Comparison of ENCODE assay signal across 9 cellular contexts in the genomic region with DNA sequence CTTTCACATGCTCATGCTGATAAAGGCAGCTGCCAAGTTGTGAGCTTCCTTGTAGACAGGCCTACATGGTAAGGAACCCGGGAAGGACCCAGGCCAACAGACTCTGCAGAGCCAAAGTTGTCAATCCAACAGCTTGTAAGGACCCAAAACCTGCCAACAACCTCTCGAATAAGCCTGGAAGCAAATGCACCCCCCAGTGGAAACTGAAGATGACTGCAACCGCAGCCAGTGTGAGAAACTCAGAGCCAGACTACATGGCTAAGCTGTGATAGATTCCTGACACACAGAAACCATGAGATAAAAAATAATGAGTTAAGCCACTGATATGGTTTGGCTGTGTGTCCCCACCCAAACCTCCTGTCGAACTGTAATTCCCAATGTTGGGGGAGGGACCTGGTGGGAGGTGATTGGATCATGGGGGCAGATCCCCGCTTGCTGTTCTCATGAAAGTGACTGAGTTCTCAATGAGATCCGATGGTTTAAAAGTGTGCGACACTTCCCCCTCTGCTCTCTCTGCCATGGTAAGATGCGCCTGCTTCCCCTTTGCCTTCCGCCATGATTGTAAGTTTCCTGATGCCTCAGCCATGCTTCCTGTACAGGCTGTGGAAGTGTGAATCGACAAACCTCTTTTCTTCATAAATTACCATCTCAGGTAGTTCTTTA. TPM values are rescaled to one million over a fixed set of nuclear protein-coding genes. Genes with fewer than 3 reads are reported as not detected.
A peak's percentile ranks its signal among the peaks of the same experiment; 100 is the strongest.
DNase-seq lines count a peak whose midpoint lies in the region; ATAC-seq and TF ChIP-seq lines count a peak whose summit lies in the region.
"Had no signal": no experiment of that assay in that cellular context is flagged by ENCODE, and none has a peak within 500 bp of the region (broad histone marks: within the 10 kb centered on the region; RNA-seq: fewer than 3 reads in every experiment).

No MANE protein-coding gene starts in this region.

- no peaks in the 10 kb centered on the region for H3K9me3 ChIP-seq in right atrium auricular region

- no peaks in the 10 kb centered on the region for H3K9me3 Mint-ChIP-seq in activated CD8-positive, alpha-beta memory T cell treated with anti-CD3 and anti-CD28 coated beads, Interleukin-2, amount 10 ng/mL, durations not matched to agents 7 days and 5 days (ENCODE audit: low read depth)

- ATAC-seq in activated CD8-positive, alpha-beta memory T cell treated with anti-CD3 and anti-CD28 coated beads, Interleukin-2, amount 10 ng/mL, durations not matched to agents 7 days and 5 days: peak; percentile 27

- TF ChIP-seq CTCF in choroid plexus epithelial cell (conservative IDR thresholded peaks at IDR 0.05; ENCODE audit: low read depth, low read length): peak; percentile 83
- peak in 1 of 2 donors; percentile 53 for TF ChIP-seq CTCF in right atrium auricular region (IDR thresholded peaks at IDR 0.05)

- no peak overlapping the region for H3K4me3 Mint-ChIP-seq in activated CD8-positive, alpha-beta memory T cell treated with anti-CD3 and anti-CD28 coated beads, Interleukin-2, amount 10 ng/mL, durations not matched to agents 7 days and 5 days

- H3K27ac Mint-ChIP-seq in activated CD8-positive, alpha-beta memory T cell treated with anti-CD3 and anti-CD28 coated beads, Interleukin-2, amount 10 ng/mL, durations not matched to agents 7 days and 5 days: no peak overlapping the region

- H3K4me3 ChIP-seq in choroid plexus epithelial cell (ENCODE audit: low read depth, low read length) (no peak overlapping the region), skeletal muscle cell (ENCODE audit: low read depth, low read length) (no peak overlapping the region), right atrium auricular region (no peak overlapping the region)

- no peak for DNase-seq in activated CD8-positive, alpha-beta memory T cell treated with anti-CD3 and anti-CD28 coated beads, Interleukin-2, amount 10 ng/mL, durations not matched to agents 7 days and 5 days
- DNase-seq in activated CD8-positive, alpha-beta memory T cell treated with anti-CD3 and anti-CD28 coated beads for 24 hours: no peak
- DNase-seq in NCI-H446 treated with DMSO at 0.1 percent for 48 hours (lab: John Stamatoyannopoulos, UW): peak; percentile 8
- peak; percentile 86 for DNase-seq in choroid plexus epithelial cell (ENCODE audit: low read depth)
- peak; percentile 13 for DNase-seq in skeletal muscle cell (ENCODE audit: low read depth)
- no peak for DNase-seq in NCI-H2029 treated with DMSO at 0.1 percent for 48 hours (lab: John Stamatoyannopoulos, UW)
- no peak for DNase-seq in T1000 (lab: John Stamatoyannopoulos, UW)
- no peak for DNase-seq in right atrium auricular region (ENCODE audit: low spot score)

- H3K27me3 ChIP-seq in right atrium auricular region: no peaks in the 10 kb centered on the region

- no peaks in the 10 kb centered on the region for H3K36me3 ChIP-seq in right atrium auricular region

- H3K27me3 Mint-ChIP-seq in activated CD8-positive, alpha-beta memory T cell treated with anti-CD3 and anti-CD28 coated beads, Interleukin-2, amount 10 ng/mL, durations not matched to agents 7 days and 5 days: peaks cover 29% of the 10 kb centered on the region

- H3K4me1 Mint-ChIP-seq in activated CD8-positive, alpha-beta memory T cell treated with anti-CD3 and anti-CD28 coated beads, Interleukin-2, amount 10 ng/mL, durations not matched to agents 7 days and 5 days: peaks cover 12% of the 10 kb centered on the region

- H3K36me3 Mint-ChIP-seq in activated CD8-positive, alpha-beta memory T cell treated with anti-CD3 and anti-CD28 coated beads, Interleukin-2, amount 10 ng/mL, durations not matched to agents 7 days and 5 days: no peaks in the 10 kb centered on the region

- CTCF ChIA-PET in activated CD8-positive, alpha-beta memory T cell treated with anti-CD3 and anti-CD28 coated beads, Interleukin-2, amount 10 ng/mL, durations not matched to agents 7 days and 5 days (lab: Charles Lee): interaction anchor here (0.6 to 1.7 kb wide), 3 partner anchors 21 to 205 kb away, joined by 3 to 6 read pairs (median 3); a partner anchor contains a TSS

- H3K27ac ChIP-seq in right atrium auricular region: no peak overlapping the region

- no peaks in the 10 kb centered on the region for H3K4me1 ChIP-seq in right atrium auricular region

RNA-seq across cellular contexts. Expression of a gene that starts 18.8 kb away (rescaled TPM):
- not detected for total RNA-seq in activated CD8-positive, alpha-beta memory T cell treated with anti-CD3 and anti-CD28 coated beads, Interleukin-2, amount 10 ng/mL, durations not matched to agents 7 days and 5 days
- not detected for total RNA-seq in right atrium auricular region
- total RNA-seq: dermis microvascular lymphatic vessel endothelial cell had no signal

RNA-seq across cellular contexts. Expression of a gene that starts 20.8 kb away (rescaled TPM):
- under 1 TPM; 0.45 to 0.96 TPM for total RNA-seq in activated CD8-positive, alpha-beta memory T cell treated with anti-CD3 and anti-CD28 coated beads, Interleukin-2, amount 10 ng/mL, durations not matched to agents 7 days and 5 days
- total RNA-seq in right atrium auricular region: under 1 TPM in 1 of 2 donors, not detected in 1; 0.39 TPM

RNA-seq across cellular contexts. Expression of a gene that starts 23.2 kb away (rescaled TPM):
- not detected for total RNA-seq in activated CD8-positive, alpha-beta memory T cell treated with anti-CD3 and anti-CD28 coated beads, Interleukin-2, amount 10 ng/mL, durations not matched to agents 7 days and 5 days
- not detected for total RNA-seq in right atrium auricular region
- total RNA-seq: dermis microvascular lymphatic vessel endothelial cell had no signal

RNA-seq across cellular contexts. Expression of a gene that starts 39.5 kb away (rescaled TPM):
- not detected for total RNA-seq in activated CD8-positive, alpha-beta memory T cell treated with anti-CD3 and anti-CD28 coated beads, Interleukin-2, amount 10 ng/mL, durations not matched to agents 7 days and 5 days
- total RNA-seq in right atrium auricular region: not detected
- total RNA-seq: dermis microvascular lymphatic vessel endothelial cell had no signal

RNA-seq across cellular contexts. Expression of a gene that starts 47.6 kb away (rescaled TPM):
- total RNA-seq in activated CD8-positive, alpha-beta memory T cell treated with anti-CD3 and anti-CD28 coated beads, Interleukin-2, amount 10 ng/mL, durations not matched to agents 7 days and 5 days: not detected
- not detected for total RNA-seq in right atrium auricular region
- total RNA-seq: dermis microvascular lymphatic vessel endothelial cell had no signal

Comparison
In these comparisons a context has a peak if more than half of its experiments do, and no peak if none do; other contexts are left out.
1. DNase-seq: peak in NCI-H446 treated with DMSO at 0.1 percent for 48 hours (single experiment), choroid plexus epithelial cell (single experiment) and skeletal muscle cell (single experiment); none in activated CD8-positive, alpha-beta memory T cell treated with anti-CD3 and anti-CD28 coated beads, Interleukin-2, amount 10 ng/mL, durations not matched to agents 7 days and 5 days (single experiment), activated CD8-positive, alpha-beta memory T cell treated with anti-CD3 and anti-CD28 coated beads for 24 hours (single experiment), NCI-H2029 treated with DMSO at 0.1 percent for 48 hours (single experiment), T1000 (single experiment) and right atrium auricular region (single experiment).